Comparison of ENCODE assay signal across 10 cellular contexts in genomic region chr21:35045539-35046222, GRCh38.
DNase-seq lines count a peak whose midpoint lies in the region; ATAC-seq and TF ChIP-seq lines count a peak whose summit lies in the region.
"Had no signal": no experiment of that assay in that cellular context is flagged by ENCODE, and none has a peak within 500 bp of the region (broad histone marks: within the 10 kb centered on the region; RNA-seq: fewer than 3 reads in every experiment).

No MANE protein-coding gene starts in this region.

- ATAC-seq in stimulated activated memory B cell treated with anti-CD40 and anti-IgM and Interleukin-4, amounts not matched to agents 10 μg/mL and 1 μg/mL and 100 μg/mL, for 72 hours, result no peak
- ATAC-seq in HG03571 (IDR thresholded peaks at IDR 0.05; ENCODE audit: unreplicated experiment), result no peak
- ATAC-seq in GM21825 (IDR thresholded peaks at IDR 0.05; ENCODE audit: unreplicated experiment), result no peak

- peaks cover 73% of the 10 kb centered on the region for H3K36me3 Mint-ChIP-seq in dendritic cell treated with granulocyte-macrophage colony-stimulating factor and Interleukin-4, amounts not matched to agents 40 ng/mL and 50 ng/mL, for 4 days (ENCODE audit: low read depth)
- H3K36me3 Mint-ChIP-seq in stimulated activated memory B cell treated with anti-CD40 and anti-IgM and Interleukin-4, amounts not matched to agents 10 μg/mL and 1 μg/mL and 100 μg/mL, for 72 hours, result peaks cover 15% of the 10 kb centered on the region

- no peaks in the 10 kb centered on the region for H3K9me3 Mint-ChIP-seq in dendritic cell treated with granulocyte-macrophage colony-stimulating factor and Interleukin-4, amounts not matched to agents 40 ng/mL and 50 ng/mL, for 4 days
- no peaks in the 10 kb centered on the region for H3K9me3 Mint-ChIP-seq in stimulated activated memory B cell treated with anti-CD40 and anti-IgM and Interleukin-4, amounts not matched to agents 10 μg/mL and 1 μg/mL and 100 μg/mL, for 72 hours

- DNase-seq in HL-60 (ENCODE audit: low read depth in 1 of 2, low spot score in 1 of 2), result no peak
- DNase-seq in T-helper 22 cell (ENCODE audit: low read depth), result peak; percentile 53
- no peak for DNase-seq in NCI-H1105 (lab: John Stamatoyannopoulos, UW)
- DNase-seq: NCI-H2029 treated with DMSO at 0.1 percent for 48 hours, SHP77, substantia nigra had no signal

- H3K27ac Mint-ChIP-seq in dendritic cell treated with granulocyte-macrophage colony-stimulating factor and Interleukin-4, amounts not matched to agents 40 ng/mL and 50 ng/mL, for 4 days, result peak overlapping the region; percentile 95
- peak overlapping the region; percentile 99 for H3K27ac Mint-ChIP-seq in stimulated activated memory B cell treated with anti-CD40 and anti-IgM and Interleukin-4, amounts not matched to agents 10 μg/mL and 1 μg/mL and 100 μg/mL, for 72 hours

- intact Hi-C loops in dendritic cell treated with granulocyte-macrophage colony-stimulating factor and Interleukin-4, amounts not matched to agents 40 ng/mL and 50 ng/mL, for 4 days (cut with micrococcal nuclease), result loop anchor here (5.0 kb wide), 1 partner anchor 162 kb away; no protein-coding TSS in a partner anchor

- H3K27me3 Mint-ChIP-seq in dendritic cell treated with granulocyte-macrophage colony-stimulating factor and Interleukin-4, amounts not matched to agents 40 ng/mL and 50 ng/mL, for 4 days, result no peaks in the 10 kb centered on the region
- H3K27me3 Mint-ChIP-seq in stimulated activated memory B cell treated with anti-CD40 and anti-IgM and Interleukin-4, amounts not matched to agents 10 μg/mL and 1 μg/mL and 100 μg/mL, for 72 hours, result no peaks in the 10 kb centered on the region

- H3K4me3 Mint-ChIP-seq in dendritic cell treated with granulocyte-macrophage colony-stimulating factor and Interleukin-4, amounts not matched to agents 40 ng/mL and 50 ng/mL, for 4 days, result peak overlapping the region; percentile 92
- peak overlapping the region; percentile 84 for H3K4me3 Mint-ChIP-seq in stimulated activated memory B cell treated with anti-CD40 and anti-IgM and Interleukin-4, amounts not matched to agents 10 μg/mL and 1 μg/mL and 100 μg/mL, for 72 hours

- H3K27ac ChIP-seq in HL-60 (replicated peaks), result peak overlapping the region; percentile 90

- H3K4me3 ChIP-seq in HL-60 (replicated peaks; ENCODE audit: insufficient read depth, low read length), result peak overlapping the region; percentile 72; the same call in 1 of the 2 replicates

- no peaks in the 10 kb centered on the region for H3K27me3 ChIP-seq in HL-60 (ENCODE audit: insufficient read depth, poor library complexity, severe bottlenecking)

- TF ChIP-seq CTCF in HL-60 (IDR thresholded peaks at IDR 0.05; ENCODE audit: insufficient read depth, low read length), result no peak

- peaks cover 79% of the 10 kb centered on the region for H3K4me1 Mint-ChIP-seq in dendritic cell treated with granulocyte-macrophage colony-stimulating factor and Interleukin-4, amounts not matched to agents 40 ng/mL and 50 ng/mL, for 4 days (ENCODE audit: low read depth)
- peaks cover 82% of the 10 kb centered on the region for H3K4me1 Mint-ChIP-seq in stimulated activated memory B cell treated with anti-CD40 and anti-IgM and Interleukin-4, amounts not matched to agents 10 μg/mL and 1 μg/mL and 100 μg/mL, for 72 hours
